Comparison of ENCODE assay signal across 4 cellular contexts in the genomic region with DNA sequence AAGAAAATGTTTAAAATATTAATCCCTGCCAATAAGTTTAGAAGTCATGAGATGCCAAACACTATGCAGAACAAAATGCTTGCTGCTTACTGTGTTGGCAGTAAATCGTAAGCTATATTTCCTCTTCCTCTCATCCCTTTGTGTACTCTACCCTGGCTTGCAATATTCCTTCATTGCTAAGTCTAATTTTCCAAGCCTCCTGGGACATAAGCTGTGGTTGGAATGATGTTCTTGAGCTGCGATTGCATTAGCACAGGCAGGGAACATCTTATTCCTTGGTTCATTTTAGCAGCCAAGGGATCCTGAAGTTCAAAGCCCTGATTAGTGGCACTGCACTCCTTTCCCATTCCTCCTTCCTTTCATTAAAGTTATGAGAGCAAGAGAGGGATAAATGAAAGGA.
"Had no signal": no experiment of that assay in that cellular context is flagged by ENCODE, and none has a peak within 500 bp of the region (broad histone marks: within the 10 kb centered on the region; RNA-seq: fewer than 3 reads in every experiment).

No MANE protein-coding gene starts in this region.

- H3K4me3 ChIP-seq: GM23338 had no signal

- H2AFZ ChIP-seq: GM23338 had no signal

- H3K4me1 Mint-ChIP-seq: GM23338 had no signal

- H3K4me2 ChIP-seq: GM23338 had no signal

- DNase-seq: H9, HCEC 1CT, IMR-90 had no signal

- H3K4me3 Mint-ChIP-seq: GM23338, H9 had no signal

- H3K27ac Mint-ChIP-seq: GM23338, H9 had no signal
